In the genomic region with DNA sequence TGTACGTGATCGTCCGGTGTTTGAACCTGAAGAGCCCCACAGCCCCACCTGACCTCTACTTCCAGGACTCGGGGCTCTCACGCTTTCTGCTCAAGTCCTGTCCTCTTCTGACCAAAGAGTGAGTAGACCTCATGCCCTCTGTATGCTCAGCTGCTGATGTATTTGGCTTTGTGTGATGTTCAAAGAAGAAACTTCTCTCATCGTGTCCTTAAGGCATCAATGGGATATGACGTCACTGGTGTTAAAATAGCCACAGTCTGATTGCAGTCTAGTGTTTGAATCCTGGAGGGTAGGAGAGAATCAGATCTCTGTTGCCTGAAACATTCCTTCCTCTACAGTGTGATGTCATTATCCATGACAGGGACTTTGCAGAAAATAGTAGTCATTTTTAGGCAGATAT, we compare ENCODE assay signal across 14 cellular contexts. TPM values are rescaled to one million over a fixed set of nuclear protein-coding genes. Genes with fewer than 3 reads are reported as not detected.
A peak's percentile ranks its signal among the peaks of the same experiment; 100 is the strongest.
DNase-seq lines count a peak whose midpoint lies in the region; ATAC-seq and TF ChIP-seq lines count a peak whose summit lies in the region.
"Had no signal": no experiment of that assay in that cellular context is flagged by ENCODE, and none has a peak within 500 bp of the region (broad histone marks: within the 10 kb centered on the region; RNA-seq: fewer than 3 reads in every experiment).

No MANE protein-coding gene starts in this region.

- no peak overlapping the region for H3K23ac ChIP-seq in mesendoderm (ENCODE audit: low read length)

- H3K27ac Mint-ChIP-seq in neural crest cell (ENCODE audit: unreplicated experiment), result peak overlapping the region; percentile 95
- no peak overlapping the region for H3K27ac Mint-ChIP-seq in activated CD4-positive, alpha-beta T cell treated with anti-CD3 and anti-CD28 coated beads for 36 hours
- H3K27ac Mint-ChIP-seq: B cell; stimulated activated effector memory CD8-positive, alpha-beta T cell treated with anti-CD3 and anti-CD28 coated beads, Interleukin-12 subunit alpha, Interleukin-12 subunit beta, amount 100 ng/mL, for 72 hours; T-cell had no signal

- no peaks in the 10 kb centered on the region for H3K9me3 ChIP-seq in duodenal mucosa (ENCODE audit: control insufficient read depth in 1 of 2, low read length in 2 of 2)

- H2BK5ac ChIP-seq in mesendoderm (ENCODE audit: low read length), result no peak overlapping the region

- no peak for TF ChIP-seq CTCF in neural crest cell (conservative IDR thresholded peaks at IDR 0.05)

- H3K9ac ChIP-seq in duodenal mucosa (ENCODE audit: low read depth in 1 of 2, low read length in 2 of 2) (peak overlapping the region; percentile 28 to 39), mesendoderm (ENCODE audit: low read length) (no peak overlapping the region)

- no peak overlapping the region for H2AK5ac ChIP-seq in mesendoderm (ENCODE audit: low read length)

- intact Hi-C loops in activated CD4-positive, alpha-beta T cell treated with anti-CD3 and anti-CD28 coated beads for 36 hours (cut with DNase I, micrococcal nuclease), result no loop called here

- no peak overlapping the region for H3K4ac ChIP-seq in mesendoderm (ENCODE audit: low read depth, low read length)

- no peaks in the 10 kb centered on the region for H3K79me2 ChIP-seq in mesendoderm (ENCODE audit: control insufficient read depth, insufficient read depth, low read length)

- H3K27me3 Mint-ChIP-seq in neural crest cell (ENCODE audit: low read depth), result no peaks in the 10 kb centered on the region
- no peaks in the 10 kb centered on the region for H3K27me3 Mint-ChIP-seq in activated CD4-positive, alpha-beta T cell treated with anti-CD3 and anti-CD28 coated beads for 36 hours
- H3K27me3 Mint-ChIP-seq: B cell, T-cell had no signal

- H3K27ac ChIP-seq in duodenal mucosa (ENCODE audit: low read depth, low read length) (peak overlapping the region; percentile 60), mesendoderm (ENCODE audit: low read depth, low read length) (no peak overlapping the region)

- H3K36me3 ChIP-seq in duodenal mucosa (ENCODE audit: control insufficient read depth in 1 of 2, insufficient read depth in 2 of 2, low read length in 2 of 2) (peaks cover 29 to 41% of the 10 kb centered on the region in 2 donors), mesendoderm (ENCODE audit: control insufficient read depth, insufficient read depth, low read length) (no peaks in the 10 kb centered on the region)

- H4K5ac ChIP-seq in mesendoderm (ENCODE audit: low read length), result no peak overlapping the region

- H2BK15ac ChIP-seq in mesendoderm (replicated peaks; ENCODE audit: low read depth), result no peak overlapping the region

- CTCF ChIA-PET in activated CD4-positive, alpha-beta T cell treated with anti-CD3 and anti-CD28 coated beads for 36 hours (lab: Charles Lee), result interaction anchor here (1.1 to 1.6 kb wide), 2 partner anchors 18 to 53 kb away, joined by 4 to 5 read pairs; no protein-coding TSS in a partner anchor

- no peaks in the 10 kb centered on the region for H3K79me1 ChIP-seq in mesendoderm (ENCODE audit: low read length)

- POLR2A ChIA-PET in activated CD4-positive, alpha-beta T cell treated with anti-CD3 and anti-CD28 coated beads for 36 hours (lab: Charles Lee), result no interaction called here

- H3K27me3 ChIP-seq in duodenal mucosa (ENCODE audit: control insufficient read depth in 1 of 2, insufficient read depth in 2 of 2, low read length in 2 of 2) (no peaks in the 10 kb centered on the region), mesendoderm (ENCODE audit: insufficient read depth, low read length, poor library complexity) (no peaks in the 10 kb centered on the region)

- H2BK120ac ChIP-seq in mesendoderm (ENCODE audit: low read depth, low read length), result no peak overlapping the region

- no peak overlapping the region for H3K56ac ChIP-seq in mesendoderm (ENCODE audit: low read length)

- H3K18ac ChIP-seq in mesendoderm (ENCODE audit: low read length), result no peak overlapping the region

- H4K8ac ChIP-seq in mesendoderm (ENCODE audit: low read depth, low read length), result no peak overlapping the region

- H3K4me3 ChIP-seq in duodenal mucosa (ENCODE audit: low read depth in 1 of 2, low read length in 2 of 2) (no peak overlapping the region), mesendoderm (ENCODE audit: low read length) (no peak overlapping the region)
- H3K4me3 ChIP-seq: skin epidermis had no signal

- peak; percentile 80 for DNase-seq in DMS153 (lab: John Stamatoyannopoulos, UW)
- DNase-seq in NCI-H510A (lab: John Stamatoyannopoulos, UW), result peak; percentile 85
- DNase-seq in neural crest cell (ENCODE audit: low read depth, low spot score), result no peak
- DNase-seq in activated CD4-positive, alpha-beta T cell treated with anti-CD3 and anti-CD28 coated beads for 36 hours, result no peak
- no peak for DNase-seq in CD1c-positive myeloid dendritic cell (ENCODE audit: extremely low spot score)
- DNase-seq in mesendoderm, result no peak
- DNase-seq: cortex of kidney, NCI-H1048, T-cell had no signal

- no peak for ATAC-seq in activated CD4-positive, alpha-beta T cell treated with anti-CD3 and anti-CD28 coated beads for 36 hours
- ATAC-seq in HG03135 (IDR thresholded peaks at IDR 0.05; ENCODE audit: unreplicated experiment), result no peak
- ATAC-seq: stimulated activated effector memory CD8-positive, alpha-beta T cell treated with anti-CD3 and anti-CD28 coated beads, Interleukin-12 subunit alpha, Interleukin-12 subunit beta, amount 100 ng/mL, for 72 hours; T-cell had no signal

- whole genome bisulfite sequencing in mesendoderm (ENCODE audit: extremely low coverage, insufficient coverage, low lambda C conversion rate), result no CpG with 5 or more reads among the region's 7 CpGs

- H3K4me1 ChIP-seq in duodenal mucosa (ENCODE audit: control insufficient read depth in 1 of 2, insufficient read depth in 2 of 2, low read length in 2 of 2), result peaks cover 61 to 84% of the 10 kb centered on the region in 2 donors
- H3K4me1 ChIP-seq in mesendoderm (ENCODE audit: control insufficient read depth, low read depth, low read length), result peaks cover 5% of the 10 kb centered on the region

- no peak overlapping the region for H3K4me3 Mint-ChIP-seq in neural crest cell
- no peak overlapping the region for H3K4me3 Mint-ChIP-seq in activated CD4-positive, alpha-beta T cell treated with anti-CD3 and anti-CD28 coated beads for 36 hours
- H3K4me3 Mint-ChIP-seq: B cell; stimulated activated effector memory CD8-positive, alpha-beta T cell treated with anti-CD3 and anti-CD28 coated beads, Interleukin-12 subunit alpha, Interleukin-12 subunit beta, amount 100 ng/mL, for 72 hours; T-cell had no signal

- H3K36me3 Mint-ChIP-seq in neural crest cell (ENCODE audit: low read depth), result peaks cover 3% of the 10 kb centered on the region
- peaks cover 51% of the 10 kb centered on the region for H3K36me3 Mint-ChIP-seq in activated CD4-positive, alpha-beta T cell treated with anti-CD3 and anti-CD28 coated beads for 36 hours (ENCODE audit: low read depth)

- H3K4me2 ChIP-seq in mesendoderm (ENCODE audit: low read length), result no peak overlapping the region

- peaks cover 45% of the 10 kb centered on the region for H3K4me1 Mint-ChIP-seq in neural crest cell
- peaks cover 24% of the 10 kb centered on the region for H3K4me1 Mint-ChIP-seq in activated CD4-positive, alpha-beta T cell treated with anti-CD3 and anti-CD28 coated beads for 36 hours

- no peaks in the 10 kb centered on the region for H3K9me3 Mint-ChIP-seq in neural crest cell
- no peaks in the 10 kb centered on the region for H3K9me3 Mint-ChIP-seq in activated CD4-positive, alpha-beta T cell treated with anti-CD3 and anti-CD28 coated beads for 36 hours (ENCODE audit: low read depth)
- H3K9me3 Mint-ChIP-seq: stimulated activated effector memory CD8-positive, alpha-beta T cell treated with anti-CD3 and anti-CD28 coated beads, Interleukin-12 subunit alpha, Interleukin-12 subunit beta, amount 100 ng/mL, for 72 hours; T-cell had no signal

RNA-seq across cellular contexts. Expression of a gene that starts 28.1 kb away (rescaled TPM):
- 31.0 and 33.3 TPM in 2 replicates for total RNA-seq in neural crest cell
- total RNA-seq in activated CD4-positive, alpha-beta T cell treated with anti-CD3 and anti-CD28 coated beads for 36 hours, result 10 to 100 TPM; 41.5 to 52.1 TPM
- polyA plus RNA-seq in mesendoderm (2013, experiment 1 of 2), result 7.2 TPM
- 7.6 TPM for polyA plus RNA-seq in mesendoderm (2013, experiment 2 of 2)

Comparison
In these comparisons a context has a peak if more than half of its experiments do, and no peak if none do; other contexts are left out.
1. DNase-seq: peak in DMS153 (single experiment) and NCI-H510A (single experiment); none in neural crest cell (single experiment), activated CD4-positive, alpha-beta T cell treated with anti-CD3 and anti-CD28 coated beads for 36 hours (single experiment), CD1c-positive myeloid dendritic cell (single experiment) and mesendoderm (single experiment).